ENCODE assay signal across 17 cellular contexts in the genomic region with DNA sequence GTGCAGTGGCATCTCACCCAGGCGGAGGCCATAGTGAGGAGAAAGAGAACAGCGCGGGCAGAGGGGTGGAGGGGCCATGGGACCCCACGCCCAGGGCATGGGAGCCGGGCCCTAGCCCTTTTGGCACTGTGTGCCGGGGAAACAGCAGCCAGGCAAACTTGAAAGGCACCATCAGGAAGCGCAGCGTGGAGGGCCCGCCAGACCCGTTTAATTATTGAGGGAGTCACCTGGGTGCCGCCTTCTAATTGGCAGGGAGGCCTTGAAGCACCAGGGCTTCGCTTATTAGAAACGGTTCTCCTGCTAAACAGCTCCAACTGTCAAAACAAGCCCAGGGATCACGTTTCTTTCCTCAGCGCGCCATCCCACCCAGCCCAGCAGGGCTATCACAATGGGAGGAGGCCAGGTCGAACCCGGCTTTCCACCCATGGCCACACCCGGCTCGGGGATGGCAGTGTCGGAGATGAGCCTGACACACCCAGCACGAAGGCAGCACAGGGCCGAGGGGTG.
A peak's percentile ranks its signal among the peaks of the same experiment; 100 is the strongest.
DNase-seq lines count a peak whose midpoint lies in the region; ATAC-seq, FAIRE-seq and TF ChIP-seq lines count a peak whose summit lies in the region.
"Had no signal": no experiment of that assay in that cellular context is flagged by ENCODE, and none has a peak within 500 bp of the region (broad histone marks: within the 10 kb centered on the region; RNA-seq: fewer than 3 reads in every experiment).

No MANE protein-coding gene starts in this region.

- peak; percentile 10 for DNase-seq in COLO668 (lab: John Stamatoyannopoulos, UW; ENCODE audit: unreplicated experiment)
- DNase-seq in NCI-H1436 treated with DMSO at 0.1 percent for 48 hours (lab: John Stamatoyannopoulos, UW) = peak; percentile 67
- DNase-seq in NCI-H2227 treated with DMSO at 0.1 percent for 48 hours (lab: John Stamatoyannopoulos, UW) = peak; percentile 22
- DNase-seq in kidney = peak; percentile 45
- DNase-seq in amygdala (lab: John Stamatoyannopoulos, UW) = no peak
- no peak for DNase-seq in NCI-H1930 (lab: John Stamatoyannopoulos, UW)
- no peak for DNase-seq in G401 (ENCODE audit: low spot score)
- DNase-seq: activated CD4-positive, alpha-beta T cell treated with anti-CD3 and anti-CD28 coated beads, Interleukin-2, amount 50 U/mL, for 1 hour; activated naive CD4-positive, alpha-beta T cell treated with anti-CD3 and anti-CD28 coated beads, Interleukin-2, amount 50 U/mL, for 16 hours; GM23248; Kasumi-1; mesenchymal stem cell; NCI-H187 had no signal

- no peak for FAIRE-seq in kidney (lab: Jason Lieb, UNC)
- FAIRE-seq: G401.6, GM12878 had no signal

- peaks cover 0 to 14% of the 10 kb centered on the region in 2 donors for H3K4me1 ChIP-seq in kidney (ENCODE audit: control insufficient read depth in 1 of 2, insufficient read depth in 1 of 2, low read depth in 1 of 2, low read length in 2 of 2)

- no peak for TF ChIP-seq CTCF in kidney (IDR thresholded peaks at IDR 0.05; ENCODE audit: borderline replicate concordance, extremely low read depth, insufficient read depth)

- no peaks in the 10 kb centered on the region for H3K9me3 ChIP-seq in kidney (ENCODE audit: control insufficient read depth in 1 of 2, low read length in 2 of 2)

- H3K9ac ChIP-seq in kidney (ENCODE audit: low read length in 2 of 2) = no peak overlapping the region
- H3K9ac ChIP-seq: GM23248 had no signal

- intact Hi-C loops in kidney (cut with DNase I) = no loop called here

- H3K36me3 ChIP-seq in kidney (ENCODE audit: control insufficient read depth in 1 of 2, insufficient read depth in 2 of 2, low read length in 2 of 2) = no peaks in the 10 kb centered on the region

- in situ Hi-C loops in G401 (cut with HindIII; ENCODE audit: low sequenced_read_pairs) = no loop called here

- H3K4me3 ChIP-seq in kidney (ENCODE audit: low read length in 2 of 2) = no peak overlapping the region
- H3K4me3 ChIP-seq: GM12878, GM23248 had no signal

- no peak for ATAC-seq in HG03565 (IDR thresholded peaks at IDR 0.05; ENCODE audit: unreplicated experiment)
- ATAC-seq: GM12878, SK-N-SH treated with all-trans-retinoic acid at 6 μM for 48 hours had no signal

- no peak overlapping the region for H3K27ac ChIP-seq in kidney (ENCODE audit: low read depth in 2 of 2, low read length in 2 of 2)
- H3K27ac ChIP-seq: GM23248 had no signal

Comparison
In these comparisons a context has a peak if more than half of its experiments do, and no peak if none do; other contexts are left out.
1. DNase-seq: peak in COLO668 (single experiment), NCI-H1436 treated with DMSO at 0.1 percent for 48 hours (single experiment), NCI-H2227 treated with DMSO at 0.1 percent for 48 hours (single experiment) and kidney (single experiment); none in amygdala (0 of 56), NCI-H1930 (0 of 2) and G401 (single experiment).